In the genomic region with DNA sequence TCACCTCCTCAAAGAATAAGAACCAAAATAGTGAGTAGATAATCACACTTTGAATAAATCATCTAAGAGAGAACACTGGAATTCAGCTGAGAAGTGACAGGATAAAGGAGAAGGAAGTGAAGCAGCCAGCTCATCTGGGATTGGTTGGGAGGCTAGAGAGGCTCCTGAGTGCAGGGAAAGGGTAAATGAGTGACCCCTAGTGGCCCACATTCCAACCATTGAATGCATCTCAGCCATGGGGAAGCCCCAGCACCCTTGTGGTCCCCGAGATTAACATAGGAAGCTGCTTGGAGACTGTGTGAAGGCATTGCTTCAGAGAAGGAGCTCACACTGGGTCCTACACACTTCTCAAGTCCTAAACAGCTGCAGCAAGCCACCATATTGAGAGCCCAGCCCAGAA, we compare ENCODE assay signal across 12 cellular contexts.
A peak's percentile ranks its signal among the peaks of the same experiment; 100 is the strongest.
DNase-seq lines count a peak whose midpoint lies in the region; ATAC-seq and TF ChIP-seq lines count a peak whose summit lies in the region.
"Had no signal": no experiment of that assay in that cellular context is flagged by ENCODE, and none has a peak within 500 bp of the region (broad histone marks: within the 10 kb centered on the region; RNA-seq: fewer than 3 reads in every experiment).

No MANE protein-coding gene starts in this region.

- no peak overlapping the region for H3K27ac ChIP-seq in testis
- H3K27ac ChIP-seq in naive thymus-derived CD4-positive, alpha-beta T cell (ENCODE audit: low read depth, low read length): no peak overlapping the region
- H3K27ac ChIP-seq: GM23248 had no signal

- peaks cover 10% of the 10 kb centered on the region for H3K9me3 Mint-ChIP-seq in activated CD4-positive, alpha-beta T cell treated with anti-CD3 and anti-CD28 coated beads for 36 hours (ENCODE audit: low read depth)
- H3K9me3 Mint-ChIP-seq in naive thymus-derived CD4-positive, alpha-beta T cell: peaks cover 3 to 37% (median 14%) of the 10 kb centered on the region in 11 donors

- no peaks in the 10 kb centered on the region for H3K4me1 ChIP-seq in testis
- H3K4me1 ChIP-seq in naive thymus-derived CD4-positive, alpha-beta T cell (ENCODE audit: control insufficient read depth in 2 of 2, insufficient read depth in 2 of 2, low read length in 2 of 2): no peaks in the 10 kb centered on the region

- POLR2A ChIA-PET in activated CD4-positive, alpha-beta T cell treated with anti-CD3 and anti-CD28 coated beads for 36 hours (lab: Charles Lee): interaction anchor here (0.5 kb wide), 1 partner anchor 14 kb away, joined by 3 read pairs; no protein-coding TSS in a partner anchor
- POLR2A ChIA-PET in naive thymus-derived CD4-positive, alpha-beta T cell (lab: Charles Lee): no interaction called here

- 88 to 94% methylated on average over 1 of the region's 1 CpG for WGBS in testis, 2 donors

- H3K27me3 Mint-ChIP-seq in activated CD4-positive, alpha-beta T cell treated with anti-CD3 and anti-CD28 coated beads for 36 hours: peaks cover 6% of the 10 kb centered on the region
- peaks cover 0 to 32% (median 9%) of the 10 kb centered on the region in 5 donors for H3K27me3 Mint-ChIP-seq in naive thymus-derived CD4-positive, alpha-beta T cell

- H3K36me3 ChIP-seq in testis (ENCODE audit: low read depth, missing control alignments): no peaks in the 10 kb centered on the region
- H3K36me3 ChIP-seq in naive thymus-derived CD4-positive, alpha-beta T cell (ENCODE audit: control insufficient read depth in 2 of 3, insufficient read depth in 3 of 3, low read length in 3 of 3): no peaks in the 10 kb centered on the region

- no peaks in the 10 kb centered on the region for H3K9me3 ChIP-seq in testis
- H3K9me3 ChIP-seq in naive thymus-derived CD4-positive, alpha-beta T cell (ENCODE audit: control insufficient read depth in 2 of 3, low read length in 3 of 3): peaks cover 0 to 18% (median 0%) of the 10 kb centered on the region in 3 experiments

- DNase-seq in activated CD4-positive, alpha-beta T cell treated with anti-CD3 and anti-CD28 coated beads for 36 hours: peak; percentile 12
- no peak for DNase-seq in activated CD4-positive, alpha-beta T cell treated with anti-CD3 and anti-CD28 coated beads for 1 hour
- peak; percentile 19 for DNase-seq in iPS-NIHi7 (ENCODE audit: extremely low spot score)
- no peak for DNase-seq in testis
- no peak for DNase-seq in hypothalamus (lab: John Stamatoyannopoulos, UW)
- DNase-seq in naive thymus-derived CD4-positive, alpha-beta T cell: no peak
- DNase-seq: ACHN, aorta, GM23248, T-helper 1 cell had no signal

- peak; percentile 51 for ATAC-seq in activated CD4-positive, alpha-beta T cell treated with anti-CD3 and anti-CD28 coated beads for 36 hours
- peak; percentile 74 for ATAC-seq in GM21786 (IDR thresholded peaks at IDR 0.05; ENCODE audit: unreplicated experiment)
- ATAC-seq in HG03442 (IDR thresholded peaks at IDR 0.05; ENCODE audit: unreplicated experiment): peak; percentile 87
- ATAC-seq in naive thymus-derived CD4-positive, alpha-beta T cell: no peak

- no peak for TF ChIP-seq POLR2A in testis (IDR thresholded peaks at IDR 0.05)

- H3K27me3 ChIP-seq in testis: no peaks in the 10 kb centered on the region
- H3K27me3 ChIP-seq in naive thymus-derived CD4-positive, alpha-beta T cell (ENCODE audit: control insufficient read depth in 2 of 2, insufficient read depth in 2 of 2, low read length in 2 of 2): no peaks in the 10 kb centered on the region

- no peak overlapping the region for H3K4me3 ChIP-seq in testis
- no peak overlapping the region for H3K4me3 ChIP-seq in naive thymus-derived CD4-positive, alpha-beta T cell (ENCODE audit: low read length)
- H3K4me3 ChIP-seq: GM23248 had no signal

- TF ChIP-seq CTCF in testis (IDR thresholded peaks at IDR 0.05): no peak

- H3K4me1 Mint-ChIP-seq in activated CD4-positive, alpha-beta T cell treated with anti-CD3 and anti-CD28 coated beads for 36 hours: peaks cover 2% of the 10 kb centered on the region
- no peaks in the 10 kb centered on the region for H3K4me1 Mint-ChIP-seq in naive thymus-derived CD4-positive, alpha-beta T cell

- no peak overlapping the region for H3K27ac Mint-ChIP-seq in activated CD4-positive, alpha-beta T cell treated with anti-CD3 and anti-CD28 coated beads for 36 hours
- no peak overlapping the region for H3K27ac Mint-ChIP-seq in naive thymus-derived CD4-positive, alpha-beta T cell

- CTCF ChIA-PET in activated CD4-positive, alpha-beta T cell treated with anti-CD3 and anti-CD28 coated beads for 36 hours (lab: Charles Lee): interaction anchor here (0.8 to 1.3 kb wide), 2 partner anchors 9 to 12 kb away, joined by 3 to 5 read pairs; no protein-coding TSS in a partner anchor
- CTCF ChIA-PET in naive thymus-derived CD4-positive, alpha-beta T cell (lab: Charles Lee): no interaction called here

- intact Hi-C loops in activated CD4-positive, alpha-beta T cell treated with anti-CD3 and anti-CD28 coated beads for 36 hours (cut with DNase I, micrococcal nuclease): no loop called here
- intact Hi-C loops in testis (cut with DNase I; ENCODE audit: low total_unique reads): no loop called here
- intact Hi-C loops in naive thymus-derived CD4-positive, alpha-beta T cell (cut with micrococcal nuclease): no loop called here

- H3K36me3 Mint-ChIP-seq in activated CD4-positive, alpha-beta T cell treated with anti-CD3 and anti-CD28 coated beads for 36 hours (ENCODE audit: low read depth): no peaks in the 10 kb centered on the region
- peaks cover 0 to 7% (median 4%) of the 10 kb centered on the region in 5 donors for H3K36me3 Mint-ChIP-seq in naive thymus-derived CD4-positive, alpha-beta T cell

- H3K4me3 Mint-ChIP-seq in activated CD4-positive, alpha-beta T cell treated with anti-CD3 and anti-CD28 coated beads for 36 hours: no peak overlapping the region
- H3K4me3 Mint-ChIP-seq in naive thymus-derived CD4-positive, alpha-beta T cell: no peak overlapping the region

Comparison
In these comparisons a context has a peak if more than half of its experiments do, and no peak if none do; other contexts are left out.
1. DNase-seq: peak in activated CD4-positive, alpha-beta T cell treated with anti-CD3 and anti-CD28 coated beads for 36 hours (single experiment) and iPS-NIHi7 (single experiment); none in activated CD4-positive, alpha-beta T cell treated with anti-CD3 and anti-CD28 coated beads for 1 hour (single experiment), testis (single experiment), hypothalamus (0 of 51) and naive thymus-derived CD4-positive, alpha-beta T cell (0 of 9).